ENCODE assay signal across 13 cellular contexts in genomic region chr20:63686094-63686491, GRCh38. TPM values are rescaled to one million over a fixed set of nuclear protein-coding genes. Genes with fewer than 3 reads are reported as not detected.
A peak's percentile ranks its signal among the peaks of the same experiment; 100 is the strongest.
DNase-seq lines count a peak whose midpoint lies in the region; ATAC-seq, FAIRE-seq and TF ChIP-seq lines count a peak whose summit lies in the region.
"Had no signal": no experiment of that assay in that cellular context is flagged by ENCODE, and none has a peak within 500 bp of the region (broad histone marks: within the 10 kb centered on the region; RNA-seq: fewer than 3 reads in every experiment).

No MANE protein-coding gene starts in this region.

- no peaks in the 10 kb centered on the region for H3K27me3 Mint-ChIP-seq in activated CD4-positive, alpha-beta T cell treated with anti-CD3 and anti-CD28 coated beads, Interleukin-2, amount 10 ng/mL, durations not matched to agents 24 days and 14 days

- H3K4me3 ChIP-seq in HUES6 (ENCODE audit: low read depth, low read length) (no peak overlapping the region), body of pancreas (no peak overlapping the region), lower lobe of right lung (peak overlapping the region; percentile 2)
- H3K4me3 ChIP-seq: prostate gland had no signal

- H3K36me3 ChIP-seq in HUES6 (ENCODE audit: control insufficient read depth, insufficient read depth, low read length): peaks cover 16% of the 10 kb centered on the region
- H3K36me3 ChIP-seq in body of pancreas (replicated peaks in 1 of 2; ENCODE audit: insufficient read depth in 1 of 2, low read depth in 2 of 2): no peaks in the 10 kb centered on the region
- no peaks in the 10 kb centered on the region for H3K36me3 ChIP-seq in lower lobe of right lung
- H3K36me3 ChIP-seq: prostate gland had no signal

- H3K4me1 ChIP-seq in HUES6 (ENCODE audit: control insufficient read depth, insufficient read depth, low read length) (no peaks in the 10 kb centered on the region; the same call in 1 of the 2 replicates), body of pancreas (peaks cover 30% of the 10 kb centered on the region), lower lobe of right lung (peaks cover 61% of the 10 kb centered on the region)
- H3K4me1 ChIP-seq: prostate gland had no signal

- no peak for DNase-seq in body of pancreas
- no peak for DNase-seq in lower lobe of right lung
- DNase-seq in substantia nigra (lab: John Stamatoyannopoulos, UW): no peak
- DNase-seq in GM12892 (ENCODE audit: insufficient read length): no peak
- no peak for DNase-seq in activated CD4-positive, alpha-beta T cell treated with anti-CD3 and anti-CD28 coated beads, Interleukin-2, amount 10 ng/mL, durations not matched to agents 24 days and 14 days
- DNase-seq: activated CD8-positive, alpha-beta memory T cell treated with anti-CD3 and anti-CD28 coated beads, Interleukin-2, amount 50 U/mL, for 4 hours; NCI-H2171 treated with DMSO at 0.1 percent for 48 hours; T-helper 9 cell had no signal

- 88% methylated on average over 7 of the region's 24 CpGs; no CpG with 5 or more reads in 1 of the 2 donors for WGBS in body of pancreas, 2 donors

- intact Hi-C loops in body of pancreas (cut with DNase I) (no loop called here), lower lobe of right lung (cut with DNase I) (no loop called here)
- intact Hi-C loops in activated CD4-positive, alpha-beta T cell treated with anti-CD3 and anti-CD28 coated beads, Interleukin-2, amount 10 ng/mL, durations not matched to agents 24 days and 14 days (cut with micrococcal nuclease): no loop called here

- H3K9me3 ChIP-seq in HUES6 (ENCODE audit: control insufficient read depth, insufficient read depth, low read depth, low read length): no peaks in the 10 kb centered on the region
- H3K9me3 ChIP-seq in body of pancreas: no peaks in the 10 kb centered on the region
- no peaks in the 10 kb centered on the region for H3K9me3 ChIP-seq in lower lobe of right lung
- H3K9me3 ChIP-seq: prostate gland had no signal

- H3K9me3 Mint-ChIP-seq in activated CD4-positive, alpha-beta T cell treated with anti-CD3 and anti-CD28 coated beads, Interleukin-2, amount 10 ng/mL, durations not matched to agents 24 days and 14 days: no peaks in the 10 kb centered on the region

- FAIRE-seq in GM12892 (lab: Jason Lieb, UNC): no peak
- FAIRE-seq: D721Med had no signal

- H3K9ac ChIP-seq in HUES6 (ENCODE audit: low read length): peak overlapping the region; percentile 30

- no peak for ATAC-seq in body of pancreas
- no peak for ATAC-seq in lower lobe of right lung
- no peak for ATAC-seq in GM21786 (IDR thresholded peaks at IDR 0.05; ENCODE audit: unreplicated experiment)
- ATAC-seq in HG03457 (IDR thresholded peaks at IDR 0.05; ENCODE audit: unreplicated experiment): no peak

- H3K27me3 ChIP-seq in HUES6 (ENCODE audit: control insufficient read depth, insufficient read depth, low read length) (no peaks in the 10 kb centered on the region), body of pancreas (no peaks in the 10 kb centered on the region), lower lobe of right lung (ENCODE audit: low read depth) (no peaks in the 10 kb centered on the region)

- TF ChIP-seq POLR2A in body of pancreas (IDR thresholded peaks at IDR 0.05) (no peak), GM12892 (IDR thresholded peaks at IDR 0.05; ENCODE audit: low read depth, low read length) (no peak)

- H3K4me3 Mint-ChIP-seq in activated CD4-positive, alpha-beta T cell treated with anti-CD3 and anti-CD28 coated beads, Interleukin-2, amount 10 ng/mL, durations not matched to agents 24 days and 14 days: no peak overlapping the region

- TF ChIP-seq CTCF in body of pancreas (IDR thresholded peaks at IDR 0.05): no peak
- no peak for TF ChIP-seq CTCF in lower lobe of right lung (IDR thresholded peaks at IDR 0.05)

- H3K27ac Mint-ChIP-seq in activated CD4-positive, alpha-beta T cell treated with anti-CD3 and anti-CD28 coated beads, Interleukin-2, amount 10 ng/mL, durations not matched to agents 24 days and 14 days: no peak overlapping the region

- H3K4me1 Mint-ChIP-seq in activated CD4-positive, alpha-beta T cell treated with anti-CD3 and anti-CD28 coated beads, Interleukin-2, amount 10 ng/mL, durations not matched to agents 24 days and 14 days: peaks cover 7% of the 10 kb centered on the region

- H3K36me3 Mint-ChIP-seq in activated CD4-positive, alpha-beta T cell treated with anti-CD3 and anti-CD28 coated beads, Interleukin-2, amount 10 ng/mL, durations not matched to agents 24 days and 14 days (ENCODE audit: low read depth): peaks cover 2% of the 10 kb centered on the region

- no peak overlapping the region for H3K27ac ChIP-seq in HUES6 (ENCODE audit: low read depth, low read length)
- H3K27ac ChIP-seq in body of pancreas: peak overlapping the region; percentile 6 to 77 (median 60)
- H3K27ac ChIP-seq in lower lobe of right lung: peak overlapping the region; percentile 93
- peak overlapping the region; percentile 49 for H3K27ac ChIP-seq in substantia nigra (ENCODE audit: low read depth, low read length, poor library complexity, severe bottlenecking)

RNA-seq across cellular contexts. Expression of gene TNFRSF6B, which starts 10.4 kb away (rescaled TPM):
- 10 to 100 TPM in 1 of 2 donors, 1 to 10 TPM in 1; 9.9 to 13.8 TPM for total RNA-seq in body of pancreas
- total RNA-seq in lower lobe of right lung: 5.3 TPM
- not detected for polyA plus RNA-seq in GM12892 (2012; ENCODE audit: missing spikeins)
- total RNA-seq in activated CD4-positive, alpha-beta T cell treated with anti-CD3 and anti-CD28 coated beads, Interleukin-2, amount 10 ng/mL, durations not matched to agents 24 days and 14 days: not detected in 2 replicates

RNA-seq across cellular contexts. Expression of gene ARFRP1, which starts 21.7 kb away (rescaled TPM):
- total RNA-seq in body of pancreas (10 to 100 TPM; 22.6 to 23.4 TPM), lower lobe of right lung (44.3 TPM)
- 14.8 TPM for polyA plus RNA-seq in GM12892 (2012; ENCODE audit: missing spikeins)
- 63.4 and 70.4 TPM in 2 replicates for total RNA-seq in activated CD4-positive, alpha-beta T cell treated with anti-CD3 and anti-CD28 coated beads, Interleukin-2, amount 10 ng/mL, durations not matched to agents 24 days and 14 days

RNA-seq across cellular contexts. Expression of gene ZGPAT, which starts 21.7 kb away (rescaled TPM):
- total RNA-seq in body of pancreas (10 to 100 TPM; 16.6 to 53.1 TPM), lower lobe of right lung (27.2 TPM)
- 8.6 TPM for polyA plus RNA-seq in GM12892 (2012; ENCODE audit: missing spikeins)
- 37.3 and 38.1 TPM in 2 replicates for total RNA-seq in activated CD4-positive, alpha-beta T cell treated with anti-CD3 and anti-CD28 coated beads, Interleukin-2, amount 10 ng/mL, durations not matched to agents 24 days and 14 days

RNA-seq across cellular contexts. Expression of gene RTEL1, which starts 28.0 kb away (rescaled TPM):
- total RNA-seq in body of pancreas (10 to 100 TPM in 1 of 2 donors, 1 to 10 TPM in 1; 7.3 to 50.4 TPM), lower lobe of right lung (23.8 TPM)
- 10.9 TPM for polyA plus RNA-seq in GM12892 (2012; ENCODE audit: missing spikeins)
- total RNA-seq in activated CD4-positive, alpha-beta T cell treated with anti-CD3 and anti-CD28 coated beads, Interleukin-2, amount 10 ng/mL, durations not matched to agents 24 days and 14 days: 60.7 and 64.7 TPM in 2 replicates

RNA-seq across cellular contexts. Expression of gene STMN3, which starts 32.9 kb away (rescaled TPM):
- total RNA-seq in body of pancreas (1 to 10 TPM; 5.6 to 7.8 TPM), lower lobe of right lung (12.1 TPM)
- polyA plus RNA-seq in GM12892 (2012; ENCODE audit: missing spikeins): 2.0 TPM
- total RNA-seq in activated CD4-positive, alpha-beta T cell treated with anti-CD3 and anti-CD28 coated beads, Interleukin-2, amount 10 ng/mL, durations not matched to agents 24 days and 14 days: 9.7 and 10.7 TPM in 2 replicates
